ENCODE assay signal across 22 cellular contexts in genomic region chr3:124172846-124173245, GRCh38.
DNase-seq lines count a peak whose midpoint lies in the region; ATAC-seq, FAIRE-seq and TF ChIP-seq lines count a peak whose summit lies in the region.
"Had no signal": no experiment of that assay in that cellular context is flagged by ENCODE, and none has a peak within 500 bp of the region (broad histone marks: within the 10 kb centered on the region; RNA-seq: fewer than 3 reads in every experiment).

No MANE protein-coding gene starts in this region.

- H3K27me3 Mint-ChIP-seq in nephron (ENCODE audit: low read depth), result no peaks in the 10 kb centered on the region
- no peaks in the 10 kb centered on the region for H3K27me3 Mint-ChIP-seq in mesothelial cell of epicardium (ENCODE audit: low read depth)
- H3K27me3 Mint-ChIP-seq: CD4-positive, CD25-positive, alpha-beta regulatory T cell had no signal

- no peak for TF ChIP-seq POLR2A in sigmoid colon (IDR thresholded peaks at IDR 0.05)

- ATAC-seq in right cardiac atrium (no peak), GM18861 (IDR thresholded peaks at IDR 0.05; ENCODE audit: unreplicated experiment) (no peak), HG02884 (IDR thresholded peaks at IDR 0.05; ENCODE audit: unreplicated experiment) (no peak)

- H3K27me3 ChIP-seq in left ventricle myocardium inferior (ENCODE audit: low read depth) (no peaks in the 10 kb centered on the region), right cardiac atrium (ENCODE audit: control insufficient read depth, insufficient read depth) (no peaks in the 10 kb centered on the region), sigmoid colon (no peaks in the 10 kb centered on the region)
- H3K27me3 ChIP-seq: BLaER1, MG63, Peyer's patch had no signal

- H3K9me3 Mint-ChIP-seq in nephron, result no peaks in the 10 kb centered on the region
- no peaks in the 10 kb centered on the region for H3K9me3 Mint-ChIP-seq in mesothelial cell of epicardium

- peak overlapping the region; percentile 1 for H3K27ac ChIP-seq in left ventricle myocardium inferior (replicated peaks)
- H3K27ac ChIP-seq in right cardiac atrium (ENCODE audit: low read length), result no peak overlapping the region
- H3K27ac ChIP-seq in sigmoid colon, result no peak overlapping the region
- H3K27ac ChIP-seq: BLaER1, Peyer's patch, SK-N-MC had no signal

- H3K4me3 Mint-ChIP-seq in nephron, result no peak overlapping the region
- H3K4me3 Mint-ChIP-seq in mesothelial cell of epicardium, result no peak overlapping the region
- H3K4me3 Mint-ChIP-seq: CD4-positive, CD25-positive, alpha-beta regulatory T cell had no signal

- H3K9me3 ChIP-seq in left ventricle myocardium inferior (replicated peaks) (no peaks in the 10 kb centered on the region), right cardiac atrium (ENCODE audit: control insufficient read depth, low read length) (no peaks in the 10 kb centered on the region), sigmoid colon (no peaks in the 10 kb centered on the region)
- H3K9me3 ChIP-seq: BLaER1, MG63, Peyer's patch had no signal

- H3K36me3 Mint-ChIP-seq in nephron (ENCODE audit: low read depth) (peaks cover 7% of the 10 kb centered on the region), mesothelial cell of epicardium (no peaks in the 10 kb centered on the region)
- H3K36me3 Mint-ChIP-seq: CD4-positive, CD25-positive, alpha-beta regulatory T cell had no signal

- no peak for TF ChIP-seq EP300 in sigmoid colon (IDR thresholded peaks at IDR 0.05)

- H3K27ac Mint-ChIP-seq in nephron, result peak overlapping the region; percentile 78 to 92 (median 84)
- H3K27ac Mint-ChIP-seq in mesothelial cell of epicardium, result no peak overlapping the region
- H3K27ac Mint-ChIP-seq: CD4-positive, CD25-positive, alpha-beta regulatory T cell had no signal

- intact Hi-C loops in left ventricle myocardium inferior (cut with micrococcal nuclease), result no loop called here
- intact Hi-C loops in right cardiac atrium (cut with DNase I), result no loop called here
- intact Hi-C loops in sigmoid colon (cut with DNase I), result loop anchor here (5.0 kb wide), 1 partner anchor 109 kb away; no protein-coding TSS in a partner anchor

- peaks cover 43% of the 10 kb centered on the region for H3K4me1 Mint-ChIP-seq in nephron
- peaks cover 23% of the 10 kb centered on the region for H3K4me1 Mint-ChIP-seq in mesothelial cell of epicardium
- H3K4me1 Mint-ChIP-seq: CD4-positive, CD25-positive, alpha-beta regulatory T cell had no signal

- H3K36me3 ChIP-seq in left ventricle myocardium inferior, result no peaks in the 10 kb centered on the region
- H3K36me3 ChIP-seq in sigmoid colon, result no peaks in the 10 kb centered on the region
- H3K36me3 ChIP-seq: BLaER1, MG63, Peyer's patch had no signal

- no peak for DNase-seq in left ventricle myocardium inferior
- DNase-seq in right cardiac atrium, result no peak
- no peak for DNase-seq in mesothelial cell of epicardium (ENCODE audit: low spot score in 2 of 2, unreplicated experiment in 2 of 2)
- no peak for DNase-seq in sigmoid colon
- DNase-seq: CD4-positive, CD25-positive, alpha-beta regulatory T cell; IMR-90; KG1; MG63; NCI-H2029 treated with DMSO at 0.1 percent for 48 hours; NCI-H446 treated with DMSO at 0.1 percent for 48 hours; NCI-H526 treated with DMSO at 0.1 percent for 48 hours; Peyer's patch; SIG-M5 had no signal

- H3K4me3 ChIP-seq in left ventricle myocardium inferior, result no peak overlapping the region
- no peak overlapping the region for H3K4me3 ChIP-seq in right cardiac atrium (ENCODE audit: low read length)
- H3K4me3 ChIP-seq in sigmoid colon, result no peak overlapping the region
- H3K4me3 ChIP-seq: BLaER1, MG63, Peyer's patch, SK-N-MC had no signal

- H3K4me1 ChIP-seq in left ventricle myocardium inferior (peaks cover 23% of the 10 kb centered on the region), right cardiac atrium (ENCODE audit: control insufficient read depth, insufficient read depth, low read length) (peaks cover 9% of the 10 kb centered on the region), sigmoid colon (peaks cover 0 to 42% (median 15%) of the 10 kb centered on the region in 4 donors)
- H3K4me1 ChIP-seq: BLaER1, Peyer's patch had no signal

- FAIRE-seq in islet of Langerhans (lab: Jason Lieb, UNC), result peak; percentile 43
- FAIRE-seq: D721Med, G401.6, H54 had no signal

- TF ChIP-seq CTCF in left ventricle myocardium inferior (IDR thresholded peaks at IDR 0.05; ENCODE audit: borderline replicate concordance), result no peak
- TF ChIP-seq CTCF in nephron (IDR thresholded peaks at IDR 0.05; ENCODE audit: unreplicated experiment in 3 of 3), result no peak
- no peak for TF ChIP-seq CTCF in mesothelial cell of epicardium (IDR thresholded peaks at IDR 0.05; ENCODE audit: unreplicated experiment)
- TF ChIP-seq CTCF in sigmoid colon (IDR thresholded peaks at IDR 0.05), result no peak
